In genomic region chr6:6798430-6798829, GRCh38 we compare ENCODE assay signal across 11 cellular contexts.
A peak's percentile ranks its signal among the peaks of the same experiment; 100 is the strongest.
DNase-seq lines count a peak whose midpoint lies in the region; ATAC-seq and TF ChIP-seq lines count a peak whose summit lies in the region.
"Had no signal": no experiment of that assay in that cellular context is flagged by ENCODE, and none has a peak within 500 bp of the region (broad histone marks: within the 10 kb centered on the region; RNA-seq: fewer than 3 reads in every experiment).

No MANE protein-coding gene starts in this region.

- no peaks in the 10 kb centered on the region for H3K36me3 ChIP-seq in ascending aorta

- peaks cover 10 to 31% of the 10 kb centered on the region in 2 donors for H3K4me1 Mint-ChIP-seq in natural killer cell treated with Interleukin-12 subunit alpha and Interleukin-12 subunit beta and Interleukin-15 and Interleukin-18, amount 100 ng/mL, for 72 hours (ENCODE audit: low read depth in 2 of 2)
- H3K4me1 Mint-ChIP-seq in natural killer cell: peaks cover 6 to 7% of the 10 kb centered on the region in 2 donors
- peaks cover 22% of the 10 kb centered on the region for H3K4me1 Mint-ChIP-seq in nephron progenitor cell

- intact Hi-C loops in natural killer cell (cut with micrococcal nuclease) (no loop called here), ascending aorta (cut with DNase I) (no loop called here)

- H3K27me3 Mint-ChIP-seq in natural killer cell treated with Interleukin-12 subunit alpha and Interleukin-12 subunit beta and Interleukin-15 and Interleukin-18, amount 100 ng/mL, for 72 hours: peaks cover 2 to 7% of the 10 kb centered on the region in 2 donors
- H3K27me3 Mint-ChIP-seq in natural killer cell (ENCODE audit: low read depth in 2 of 2) (peaks cover 0 to under 1% of the 10 kb centered on the region in 2 donors), nephron progenitor cell (ENCODE audit: low read depth, poor library complexity) (peaks cover 11% of the 10 kb centered on the region)

- no peaks in the 10 kb centered on the region for H3K4me1 ChIP-seq in ascending aorta

- no peaks in the 10 kb centered on the region for H3K27me3 ChIP-seq in ascending aorta

- no peak for DNase-seq in natural killer cell treated with Interleukin-12 subunit alpha and Interleukin-12 subunit beta and Interleukin-15 and Interleukin-18, amount 100 ng/mL, for 72 hours (ENCODE audit: low spot score)
- no peak for DNase-seq in natural killer cell
- DNase-seq in activated CD4-positive, alpha-beta T cell treated with anti-CD3 and anti-CD28 coated beads, Interleukin-2, amount 50 U/mL, for 48 hours: peak; percentile 15 to 27
- DNase-seq in nephron progenitor cell: no peak
- no peak for DNase-seq in ascending aorta (ENCODE audit: low spot score in 2 of 2)
- no peak for DNase-seq in NCI-H1436 treated with DMSO at 0.1 percent for 48 hours (lab: John Stamatoyannopoulos, UW)
- no peak for DNase-seq in epidermal melanocyte (ENCODE audit: insufficient read length, low spot score)
- DNase-seq: activated CD4-positive, CD25-positive, alpha-beta regulatory T cell treated with anti-CD3 and anti-CD28 coated beads, Interleukin-2, amount 50 U/mL, for 72 hours; left ventricle myocardium superior; stimulated activated naive CD4-positive, alpha-beta T cell treated with Interleukin-2 at 50 U/mL for 16 hours had no signal

- H3K36me3 Mint-ChIP-seq in natural killer cell treated with Interleukin-12 subunit alpha and Interleukin-12 subunit beta and Interleukin-15 and Interleukin-18, amount 100 ng/mL, for 72 hours: no peaks in the 10 kb centered on the region
- H3K36me3 Mint-ChIP-seq in natural killer cell (no peaks in the 10 kb centered on the region), nephron progenitor cell (ENCODE audit: low read depth) (no peaks in the 10 kb centered on the region)

- peak overlapping the region in 1 of 2 donors; percentile 69 for H3K27ac Mint-ChIP-seq in natural killer cell treated with Interleukin-12 subunit alpha and Interleukin-12 subunit beta and Interleukin-15 and Interleukin-18, amount 100 ng/mL, for 72 hours
- H3K27ac Mint-ChIP-seq in natural killer cell (no peak overlapping the region), nephron progenitor cell (no peak overlapping the region)

- H3K9me3 Mint-ChIP-seq in natural killer cell treated with Interleukin-12 subunit alpha and Interleukin-12 subunit beta and Interleukin-15 and Interleukin-18, amount 100 ng/mL, for 72 hours: no peaks in the 10 kb centered on the region
- H3K9me3 Mint-ChIP-seq in natural killer cell: no peaks in the 10 kb centered on the region
- H3K9me3 Mint-ChIP-seq in nephron progenitor cell: no peaks in the 10 kb centered on the region

- no peak overlapping the region for H3K4me3 ChIP-seq in ascending aorta

- no peaks in the 10 kb centered on the region for H3K9me3 ChIP-seq in ascending aorta

- TF ChIP-seq CTCF in natural killer cell (IDR thresholded peaks at IDR 0.05): no peak
- no peak for TF ChIP-seq CTCF in nephron progenitor cell (IDR thresholded peaks at IDR 0.05)
- no peak for TF ChIP-seq CTCF in ascending aorta (IDR thresholded peaks at IDR 0.05)

- peak overlapping the region; percentile 4 for H3K4me3 Mint-ChIP-seq in natural killer cell treated with Interleukin-12 subunit alpha and Interleukin-12 subunit beta and Interleukin-15 and Interleukin-18, amount 100 ng/mL, for 72 hours
- H3K4me3 Mint-ChIP-seq in natural killer cell (no peak overlapping the region), nephron progenitor cell (no peak overlapping the region)

- H3K27ac ChIP-seq in ascending aorta: no peak overlapping the region

- ATAC-seq in natural killer cell treated with Interleukin-12 subunit alpha and Interleukin-12 subunit beta and Interleukin-15 and Interleukin-18, amount 100 ng/mL, for 72 hours: peak; percentile 61 to 67
- ATAC-seq in natural killer cell (no peak), HG02678 (IDR thresholded peaks at IDR 0.05; ENCODE audit: unreplicated experiment) (peak; percentile 46)
- ATAC-seq: left ventricle myocardium superior had no signal

Comparison
In these comparisons a context has a peak if more than half of its experiments do, and no peak if none do; other contexts are left out.
1. ATAC-seq: peak in natural killer cell treated with Interleukin-12 subunit alpha and Interleukin-12 subunit beta and Interleukin-15 and Interleukin-18, amount 100 ng/mL, for 72 hours (2 of 2) and HG02678 (single experiment); none in natural killer cell (0 of 3).
2. DNase-seq: peak in activated CD4-positive, alpha-beta T cell treated with anti-CD3 and anti-CD28 coated beads, Interleukin-2, amount 50 U/mL, for 48 hours (2 of 2); none in natural killer cell treated with Interleukin-12 subunit alpha and Interleukin-12 subunit beta and Interleukin-15 and Interleukin-18, amount 100 ng/mL, for 72 hours (single experiment), natural killer cell (single experiment), nephron progenitor cell (single experiment), ascending aorta (0 of 2), NCI-H1436 treated with DMSO at 0.1 percent for 48 hours (single experiment) and epidermal melanocyte (single experiment).